ENCODE assay signal across 19 cellular contexts in the genomic region with DNA sequence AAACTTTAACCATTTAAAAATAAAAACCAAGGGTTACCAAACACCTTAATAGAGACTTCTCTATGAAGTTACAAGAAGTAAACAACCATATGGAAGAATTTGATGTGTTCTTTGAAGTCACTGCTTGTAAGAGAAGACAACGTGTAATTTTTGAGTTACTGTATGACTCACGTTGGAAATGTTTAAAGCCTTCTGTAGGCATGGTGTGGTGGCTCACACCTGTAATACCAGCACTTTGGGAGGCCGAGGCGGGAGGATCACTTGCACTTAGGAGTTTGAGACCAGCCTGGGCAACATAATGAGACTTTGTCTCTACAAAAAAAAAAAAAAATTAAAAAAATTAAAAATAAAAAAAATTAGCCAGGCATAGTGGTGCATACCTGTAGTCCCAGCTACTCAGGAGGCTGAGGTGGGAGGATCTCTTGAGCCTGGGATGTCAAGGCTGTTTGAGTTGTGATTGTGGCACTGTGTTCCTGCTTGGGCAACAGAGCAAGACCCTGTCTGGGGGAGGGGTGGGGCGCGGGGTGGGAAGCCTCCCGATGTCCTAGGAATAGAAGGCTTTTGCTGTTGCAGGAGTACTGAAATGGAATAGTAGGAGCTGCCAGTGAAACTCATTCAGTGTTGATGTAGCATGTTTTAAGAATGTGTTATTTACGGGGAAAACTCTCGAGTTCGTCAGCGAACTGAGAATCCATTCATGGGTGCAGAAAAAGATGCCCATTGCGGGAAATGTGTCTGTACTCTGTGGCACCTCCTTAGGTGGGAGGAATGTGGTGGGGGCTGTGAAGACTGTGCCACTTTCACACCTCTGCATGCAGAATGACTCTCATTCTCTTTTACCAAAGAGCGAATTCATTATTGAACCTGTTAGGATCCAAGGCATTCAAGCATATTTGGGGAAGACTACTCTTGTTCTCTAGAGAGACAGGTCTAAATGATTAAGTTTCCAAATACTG.
A peak's percentile ranks its signal among the peaks of the same experiment; 100 is the strongest.
DNase-seq lines count a peak whose midpoint lies in the region; ATAC-seq and TF ChIP-seq lines count a peak whose summit lies in the region.
"Had no signal": no experiment of that assay in that cellular context is flagged by ENCODE, and none has a peak within 500 bp of the region (broad histone marks: within the 10 kb centered on the region; RNA-seq: fewer than 3 reads in every experiment).

No MANE protein-coding gene starts in this region.

- 76 to 84% methylated on average over 13 of the region's 13 CpGs for WGBS in heart right ventricle, 2 donors
- 69 to 80% methylated on average over 12 to 13 of the region's 13 CpGs for WGBS in transverse colon (ENCODE audit: low coverage in 1 of 2), 2 donors

- DNase-seq in left ventricle myocardium inferior (no peak), heart right ventricle (no peak), endothelial cell (ENCODE audit: low spot score) (no peak), transverse colon (no peak), H7 (no peak), DMS79 treated with DMSO at 0.1 percent for 48 hours (lab: John Stamatoyannopoulos, UW) (no peak)
- peak; percentile 75 for DNase-seq in natural killer cell treated with Interleukin-12 subunit alpha and Interleukin-12 subunit beta and Interleukin-15 and Interleukin-18, amount 100 ng/mL, for 72 hours (ENCODE audit: low spot score)
- no peak for DNase-seq in stimulated activated CD4-positive, alpha-beta T cell treated with anti-CD3 and anti-CD28 coated beads, Interleukin-4, amount 100 ng/mL, for 4 hours
- DNase-seq: activated CD4-positive, alpha-beta T cell treated with anti-CD3 and anti-CD28 coated beads, Interleukin-2, amount 50 U/mL, for 4 hours; activated naive CD8-positive, alpha-beta T cell treated with anti-CD3 and anti-CD28 coated beads, Interleukin-2, amount 10 ng/mL, durations not matched to agents 7 days and 5 days; activated T-cell treated with anti-CD3 and anti-CD28 coated beads, Interleukin-2, amount 50 U/mL, for 24 hours; CD4-positive, CD25-positive, alpha-beta regulatory T cell; naive B cell; NCI-H187 treated with DMSO at 0.1 percent for 48 hours; NK-92 treated with Interleukin-12 subunit alpha and Interleukin-12 subunit beta, amount 100 ng/mL, for 24 hours; stimulated activated naive CD4-positive, alpha-beta T cell; SW 1271 had no signal

- no peak for TF ChIP-seq POLR2A in transverse colon (IDR thresholded peaks at IDR 0.05)

- H3K4me1 Mint-ChIP-seq in endothelial cell (ENCODE audit: unreplicated experiment): peaks cover 91% of the 10 kb centered on the region
- H3K4me1 Mint-ChIP-seq in natural killer cell treated with Interleukin-12 subunit alpha and Interleukin-12 subunit beta and Interleukin-15 and Interleukin-18, amount 100 ng/mL, for 72 hours (ENCODE audit: low read depth in 2 of 2): peaks cover 65 to 72% of the 10 kb centered on the region in 2 donors
- H3K4me1 Mint-ChIP-seq: naive B cell had no signal

- H3K27me3 Mint-ChIP-seq in endothelial cell (ENCODE audit: unreplicated experiment): peaks cover 4% of the 10 kb centered on the region
- H3K27me3 Mint-ChIP-seq in natural killer cell treated with Interleukin-12 subunit alpha and Interleukin-12 subunit beta and Interleukin-15 and Interleukin-18, amount 100 ng/mL, for 72 hours: no peaks in the 10 kb centered on the region
- H3K27me3 Mint-ChIP-seq: activated naive CD8-positive, alpha-beta T cell treated with anti-CD3 and anti-CD28 coated beads, Interleukin-2, amount 10 ng/mL, durations not matched to agents 7 days and 5 days; activated T-cell treated with anti-CD3 and anti-CD28 coated beads, Interleukin-2, amount 50 U/mL, for 24 hours; CD4-positive, CD25-positive, alpha-beta regulatory T cell had no signal

- H3K4me1 ChIP-seq in left ventricle myocardium inferior (peaks cover 95% of the 10 kb centered on the region), heart right ventricle (peaks cover 22 to 94% (median 80%) of the 10 kb centered on the region in 9 donors), transverse colon (peaks cover 3 to 57% (median 17%) of the 10 kb centered on the region in 4 donors)

- TF ChIP-seq EP300 in transverse colon (IDR thresholded peaks at IDR 0.05; ENCODE audit: low read depth): no peak

- H3K27ac Mint-ChIP-seq in endothelial cell (ENCODE audit: unreplicated experiment): peak overlapping the region; percentile 78
- H3K27ac Mint-ChIP-seq in natural killer cell treated with Interleukin-12 subunit alpha and Interleukin-12 subunit beta and Interleukin-15 and Interleukin-18, amount 100 ng/mL, for 72 hours: peak overlapping the region; percentile 55 to 78
- H3K27ac Mint-ChIP-seq: activated naive CD8-positive, alpha-beta T cell treated with anti-CD3 and anti-CD28 coated beads, Interleukin-2, amount 10 ng/mL, durations not matched to agents 7 days and 5 days; activated T-cell treated with anti-CD3 and anti-CD28 coated beads, Interleukin-2, amount 50 U/mL, for 24 hours; CD4-positive, CD25-positive, alpha-beta regulatory T cell; naive B cell had no signal

- no peak for ATAC-seq in heart right ventricle
- peak; percentile 82 to 91 for ATAC-seq in natural killer cell treated with Interleukin-12 subunit alpha and Interleukin-12 subunit beta and Interleukin-15 and Interleukin-18, amount 100 ng/mL, for 72 hours
- ATAC-seq: esophagus mucosa, K562 had no signal

- H3K36me3 ChIP-seq in left ventricle myocardium inferior (no peaks in the 10 kb centered on the region), heart right ventricle (peaks cover 0 to 14% (median 0%) of the 10 kb centered on the region in 9 donors), transverse colon (no peaks in the 10 kb centered on the region), H7 (replicated peaks; ENCODE audit: control insufficient read depth, insufficient read depth, low read length) (no peaks in the 10 kb centered on the region)

- no peak overlapping the region for H3K4me3 Mint-ChIP-seq in endothelial cell (ENCODE audit: unreplicated experiment)
- H3K4me3 Mint-ChIP-seq in natural killer cell treated with Interleukin-12 subunit alpha and Interleukin-12 subunit beta and Interleukin-15 and Interleukin-18, amount 100 ng/mL, for 72 hours: peak overlapping the region; percentile 47
- H3K4me3 Mint-ChIP-seq: activated naive CD8-positive, alpha-beta T cell treated with anti-CD3 and anti-CD28 coated beads, Interleukin-2, amount 10 ng/mL, durations not matched to agents 7 days and 5 days; activated T-cell treated with anti-CD3 and anti-CD28 coated beads, Interleukin-2, amount 50 U/mL, for 24 hours; CD4-positive, CD25-positive, alpha-beta regulatory T cell; naive B cell had no signal

- H3K27me3 ChIP-seq in left ventricle myocardium inferior (ENCODE audit: low read depth): no peaks in the 10 kb centered on the region
- no peaks in the 10 kb centered on the region for H3K27me3 ChIP-seq in heart right ventricle
- H3K27me3 ChIP-seq in transverse colon: no peaks in the 10 kb centered on the region
- H3K27me3 ChIP-seq in H7 (ENCODE audit: control insufficient read depth, insufficient read depth, low read length): no peaks in the 10 kb centered on the region

- no peaks in the 10 kb centered on the region for H3K9me3 Mint-ChIP-seq in endothelial cell (ENCODE audit: unreplicated experiment)
- no peaks in the 10 kb centered on the region for H3K9me3 Mint-ChIP-seq in natural killer cell treated with Interleukin-12 subunit alpha and Interleukin-12 subunit beta and Interleukin-15 and Interleukin-18, amount 100 ng/mL, for 72 hours
- H3K9me3 Mint-ChIP-seq: activated T-cell treated with anti-CD3 and anti-CD28 coated beads, Interleukin-2, amount 50 U/mL, for 24 hours; CD4-positive, CD25-positive, alpha-beta regulatory T cell had no signal

- H3K4me3 ChIP-seq in left ventricle myocardium inferior: no peak overlapping the region
- H3K4me3 ChIP-seq in heart right ventricle: no peak overlapping the region
- H3K4me3 ChIP-seq in transverse colon: no peak overlapping the region
- no peak overlapping the region for H3K4me3 ChIP-seq in H7 (ENCODE audit: insufficient read depth, low read depth, low read length)
- H3K4me3 ChIP-seq: K562 had no signal

- in situ Hi-C loops in transverse colon (cut with MboI; ENCODE audit: low pct_ligation_motif_present in 1 of 4, low pct_unique_long_range_greater_than_20kb in 1 of 4, low sequenced_read_pairs in 3 of 4): no loop called here

- H3K9me3 ChIP-seq in left ventricle myocardium inferior (replicated peaks) (no peaks in the 10 kb centered on the region), heart right ventricle (no peaks in the 10 kb centered on the region), transverse colon (no peaks in the 10 kb centered on the region)

- peak overlapping the region; percentile 34 for H3K27ac ChIP-seq in left ventricle myocardium inferior (replicated peaks)
- H3K27ac ChIP-seq in heart right ventricle: peak overlapping the region in 4 of 10 donors; percentile 14 to 60 (median 39)
- H3K27ac ChIP-seq in transverse colon: peak overlapping the region in 3 of 4 donors; percentile 22 to 54 (median 29)

- TF ChIP-seq CTCF in left ventricle myocardium inferior (IDR thresholded peaks at IDR 0.05; ENCODE audit: borderline replicate concordance) (no peak), heart right ventricle (IDR thresholded peaks at IDR 0.05) (no peak), endothelial cell (IDR thresholded peaks at IDR 0.05; ENCODE audit: unreplicated experiment) (no peak), transverse colon (IDR thresholded peaks at IDR 0.05) (no peak)

- H3K36me3 Mint-ChIP-seq in endothelial cell (ENCODE audit: low read depth, unreplicated experiment): peaks cover 14% of the 10 kb centered on the region
- H3K36me3 Mint-ChIP-seq in natural killer cell treated with Interleukin-12 subunit alpha and Interleukin-12 subunit beta and Interleukin-15 and Interleukin-18, amount 100 ng/mL, for 72 hours: peaks cover 16% of the 10 kb centered on the region
- H3K36me3 Mint-ChIP-seq: naive B cell had no signal

- intact Hi-C loops in left ventricle myocardium inferior (cut with micrococcal nuclease) (no loop called here), heart right ventricle (cut with DNase I) (no loop called here), transverse colon (cut with DNase I; ENCODE audit: low total_unique reads) (no loop called here)

Comparison
In these comparisons a context has a peak if more than half of its experiments do, and no peak if none do; other contexts are left out.
1. ATAC-seq: peak in natural killer cell treated with Interleukin-12 subunit alpha and Interleukin-12 subunit beta and Interleukin-15 and Interleukin-18, amount 100 ng/mL, for 72 hours (2 of 2); none in heart right ventricle (0 of 8).